ENCODE assay signal across 10 cellular contexts in the genomic region with DNA sequence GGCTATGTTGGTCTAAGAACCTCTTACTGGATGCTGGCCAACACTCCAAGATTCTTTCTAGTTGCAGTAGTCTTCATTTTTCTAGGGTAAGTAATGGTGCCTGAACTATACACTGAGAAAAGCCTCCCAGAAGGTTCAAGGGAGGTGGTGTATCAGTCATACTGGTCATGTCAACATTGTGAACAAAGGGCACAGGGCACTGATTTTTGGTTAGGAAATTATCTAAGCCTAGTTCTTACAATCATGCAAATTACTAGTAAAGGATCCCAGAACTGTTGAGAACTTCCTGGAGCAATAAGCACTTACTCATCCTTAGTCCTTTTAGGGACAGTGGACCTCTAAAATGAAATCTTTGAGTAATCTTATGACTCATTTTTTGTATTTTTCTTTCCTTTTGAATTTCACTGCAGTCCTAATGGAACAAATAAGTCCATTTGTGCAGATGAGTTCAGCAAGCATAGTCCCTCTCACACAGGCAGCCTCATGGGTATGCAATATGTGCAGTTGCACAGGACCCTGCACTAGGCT. TPM values are rescaled to one million over a fixed set of nuclear protein-coding genes. Genes with fewer than 3 reads are reported as not detected.
DNase-seq lines count a peak whose midpoint lies in the region; ATAC-seq and TF ChIP-seq lines count a peak whose summit lies in the region.
"Had no signal": no experiment of that assay in that cellular context is flagged by ENCODE, and none has a peak within 500 bp of the region (broad histone marks: within the 10 kb centered on the region; RNA-seq: fewer than 3 reads in every experiment).

No MANE protein-coding gene starts in this region.

- H3K9ac ChIP-seq in fibroblast of lung (ENCODE audit: insufficient read depth, low read length) = no peak overlapping the region

- H3K27me3 ChIP-seq in fibroblast of lung (ENCODE audit: control insufficient read depth, insufficient read depth, low read length) (no peaks in the 10 kb centered on the region), body of pancreas (no peaks in the 10 kb centered on the region), GM23338 (ENCODE audit: insufficient read depth) (no peaks in the 10 kb centered on the region)
- H3K27me3 ChIP-seq in CD8-positive, alpha-beta T cell (ENCODE audit: insufficient read depth, low read length) = no peaks in the 10 kb centered on the region

- peak; percentile 94 to 96 for ATAC-seq in natural killer cell treated with Interleukin-12 subunit alpha and Interleukin-12 subunit beta and Interleukin-15 and Interleukin-18, amount 100 ng/mL, for 72 hours
- ATAC-seq in natural killer cell (no peak), body of pancreas (no peak), GM23338 (no peak)
- ATAC-seq in CD8-positive, alpha-beta T cell = no peak

- H2AFZ ChIP-seq in fibroblast of lung (ENCODE audit: low read length) (no peak overlapping the region), GM23338 (no peak overlapping the region)

- peak overlapping the region; percentile 50 to 93 for H3K27ac Mint-ChIP-seq in natural killer cell treated with Interleukin-12 subunit alpha and Interleukin-12 subunit beta and Interleukin-15 and Interleukin-18, amount 100 ng/mL, for 72 hours
- H3K27ac Mint-ChIP-seq in natural killer cell (no peak overlapping the region), GM23338 (no peak overlapping the region)
- H3K27ac Mint-ChIP-seq in CD8-positive, alpha-beta T cell = no peak overlapping the region

- no peak for DNase-seq in natural killer cell treated with Interleukin-12 subunit alpha and Interleukin-12 subunit beta and Interleukin-15 and Interleukin-18, amount 100 ng/mL, for 72 hours (ENCODE audit: low spot score)
- DNase-seq in natural killer cell (no peak), RKO (ENCODE audit: low spot score) (peak; percentile 72), fibroblast of lung (ENCODE audit: low read depth in 2 of 2) (peak; percentile 89 to 91), body of pancreas (no peak), caudate nucleus (lab: John Stamatoyannopoulos, UW) (no peak), GM23338 (ENCODE audit: low spot score) (no peak)
- DNase-seq in CD8-positive, alpha-beta T cell = no peak
- DNase-seq: activated CD8-positive, alpha-beta memory T cell treated with anti-CD3 and anti-CD28 coated beads, Interleukin-2, amount 50 U/mL, for 48 hours had no signal

- H3K9me3 Mint-ChIP-seq in natural killer cell treated with Interleukin-12 subunit alpha and Interleukin-12 subunit beta and Interleukin-15 and Interleukin-18, amount 100 ng/mL, for 72 hours = no peaks in the 10 kb centered on the region
- H3K9me3 Mint-ChIP-seq in natural killer cell (no peaks in the 10 kb centered on the region), GM23338 (peaks cover 10% of the 10 kb centered on the region; the same call in 2 of the 3 replicates)
- peaks cover 8% of the 10 kb centered on the region for H3K9me3 Mint-ChIP-seq in CD8-positive, alpha-beta T cell

- CTCF ChIA-PET in CD8-positive, alpha-beta T cell (lab: Charles Lee) = no interaction called here

- H3K36me3 ChIP-seq in fibroblast of lung (ENCODE audit: control insufficient read depth, insufficient read depth, low read length) = no peaks in the 10 kb centered on the region
- no peaks in the 10 kb centered on the region for H3K36me3 ChIP-seq in body of pancreas (replicated peaks in 1 of 2; ENCODE audit: insufficient read depth in 1 of 2, low read depth in 2 of 2)
- no peaks in the 10 kb centered on the region for H3K36me3 ChIP-seq in GM23338 (ENCODE audit: insufficient read depth)
- H3K36me3 ChIP-seq in CD8-positive, alpha-beta T cell (ENCODE audit: insufficient read depth, low read length) = no peaks in the 10 kb centered on the region

- H3K9me3 ChIP-seq in fibroblast of lung (ENCODE audit: control insufficient read depth, insufficient read depth, low read depth, low read length) (no peaks in the 10 kb centered on the region), body of pancreas (no peaks in the 10 kb centered on the region)
- H3K9me3 ChIP-seq in CD8-positive, alpha-beta T cell (ENCODE audit: low read length) = no peaks in the 10 kb centered on the region

- H3K79me2 ChIP-seq in fibroblast of lung (ENCODE audit: control insufficient read depth, insufficient read depth, low read length) = no peaks in the 10 kb centered on the region
- H3K79me2 ChIP-seq in GM23338 (replicated peaks; ENCODE audit: insufficient read depth) = no peaks in the 10 kb centered on the region

- H3K4me1 ChIP-seq in fibroblast of lung (ENCODE audit: control insufficient read depth, extremely low read depth, insufficient read depth, low read length) (no peaks in the 10 kb centered on the region), body of pancreas (no peaks in the 10 kb centered on the region), GM23338 (ENCODE audit: insufficient read depth) (no peaks in the 10 kb centered on the region)
- H3K4me1 ChIP-seq in CD8-positive, alpha-beta T cell (ENCODE audit: insufficient read depth, low read length) = no peaks in the 10 kb centered on the region

- no peak overlapping the region for H3K27ac ChIP-seq in fibroblast of lung (ENCODE audit: insufficient read depth, low read length)
- no peak overlapping the region for H3K27ac ChIP-seq in body of pancreas
- H3K27ac ChIP-seq in caudate nucleus (ENCODE audit: low read depth, low read length) = no peak overlapping the region
- no peak overlapping the region for H3K27ac ChIP-seq in GM23338 (ENCODE audit: low read depth)
- H3K27ac ChIP-seq in CD8-positive, alpha-beta T cell (ENCODE audit: low read depth, low read length) = no peak overlapping the region
- H3K27ac ChIP-seq: HL-60 had no signal

- H3K4me3 Mint-ChIP-seq in natural killer cell treated with Interleukin-12 subunit alpha and Interleukin-12 subunit beta and Interleukin-15 and Interleukin-18, amount 100 ng/mL, for 72 hours = peak overlapping the region; percentile 74
- H3K4me3 Mint-ChIP-seq in natural killer cell = no peak overlapping the region
- no peak overlapping the region for H3K4me3 Mint-ChIP-seq in GM23338
- no peak overlapping the region for H3K4me3 Mint-ChIP-seq in CD8-positive, alpha-beta T cell

- peaks cover 7% of the 10 kb centered on the region for H3K36me3 Mint-ChIP-seq in natural killer cell treated with Interleukin-12 subunit alpha and Interleukin-12 subunit beta and Interleukin-15 and Interleukin-18, amount 100 ng/mL, for 72 hours
- H3K36me3 Mint-ChIP-seq in natural killer cell = no peaks in the 10 kb centered on the region
- no peaks in the 10 kb centered on the region; the same call in 2 of the 3 replicates for H3K36me3 Mint-ChIP-seq in GM23338 (ENCODE audit: low read depth)
- no peaks in the 10 kb centered on the region for H3K36me3 Mint-ChIP-seq in CD8-positive, alpha-beta T cell

- TF ChIP-seq POLR2A in body of pancreas (IDR thresholded peaks at IDR 0.05) = no peak

- H3K4me3 ChIP-seq in fibroblast of lung (replicated peaks in 1 of 4; ENCODE audit: control extremely low read depth in 1 of 4, insufficient read depth in 1 of 4, low read depth in 3 of 4, low read length in 4 of 4) (no peak overlapping the region), body of pancreas (no peak overlapping the region), GM23338 (no peak overlapping the region)
- H3K4me3 ChIP-seq in CD8-positive, alpha-beta T cell (ENCODE audit: low read depth, low read length) = no peak overlapping the region

- TF ChIP-seq CTCF in natural killer cell (IDR thresholded peaks at IDR 0.05) (no peak), fibroblast of lung (conservative IDR thresholded peaks at IDR 0.05 in 1 of 2, IDR thresholded peaks at IDR 0.05 in 1 of 2; ENCODE audit: low read depth in 1 of 2, low read length in 2 of 2) (no peak), body of pancreas (IDR thresholded peaks at IDR 0.05) (no peak), GM23338 (conservative IDR thresholded peaks at IDR 0.05; ENCODE audit: low read depth in 2 of 2) (no peak)
- no peak for TF ChIP-seq CTCF in CD8-positive, alpha-beta T cell (IDR thresholded peaks at IDR 0.05)

- no peaks in the 10 kb centered on the region for H4K20me1 ChIP-seq in fibroblast of lung (ENCODE audit: control insufficient read depth, extremely low read depth, insufficient read depth, low read length)
- no peaks in the 10 kb centered on the region for H4K20me1 ChIP-seq in GM23338 (replicated peaks; ENCODE audit: insufficient read depth)

- 0 out of 2 replicates have a peak, but pooled peaks cover 4% of the 10 kb centered on the region for H3K9me2 ChIP-seq in GM23338 (ENCODE audit: insufficient read depth)

- H3K4me1 Mint-ChIP-seq in natural killer cell treated with Interleukin-12 subunit alpha and Interleukin-12 subunit beta and Interleukin-15 and Interleukin-18, amount 100 ng/mL, for 72 hours (ENCODE audit: low read depth in 2 of 2) = peaks cover 19 to 24% of the 10 kb centered on the region in 2 donors
- H3K4me1 Mint-ChIP-seq in natural killer cell (no peaks in the 10 kb centered on the region), GM23338 (no peaks in the 10 kb centered on the region)
- H3K4me1 Mint-ChIP-seq in CD8-positive, alpha-beta T cell (ENCODE audit: low read depth) = peaks cover 2% of the 10 kb centered on the region

- H3K27me3 Mint-ChIP-seq in natural killer cell treated with Interleukin-12 subunit alpha and Interleukin-12 subunit beta and Interleukin-15 and Interleukin-18, amount 100 ng/mL, for 72 hours = no peaks in the 10 kb centered on the region
- H3K27me3 Mint-ChIP-seq in natural killer cell (ENCODE audit: low read depth in 2 of 2) (no peaks in the 10 kb centered on the region), GM23338 (ENCODE audit: insufficient read depth, low read depth, poor library complexity) (no peaks in the 10 kb centered on the region)
- no peaks in the 10 kb centered on the region for H3K27me3 Mint-ChIP-seq in CD8-positive, alpha-beta T cell (ENCODE audit: low read depth)

- intact Hi-C loops in natural killer cell (cut with micrococcal nuclease) = no loop called here
- intact Hi-C loops in body of pancreas (cut with DNase I) = no loop called here
- intact Hi-C loops in CD8-positive, alpha-beta T cell (cut with DNase I, micrococcal nuclease) = no loop called here

- no peaks in the 10 kb centered on the region for H3F3A ChIP-seq in GM23338 (replicated peaks; ENCODE audit: low read depth)

- H3K4me2 ChIP-seq in fibroblast of lung (ENCODE audit: extremely low read depth, insufficient read depth, low read length) (peak overlapping the region; percentile 11), GM23338 (no peak overlapping the region)

- POLR2A ChIA-PET in CD8-positive, alpha-beta T cell (lab: Charles Lee) = no interaction called here

TF ChIP-seq in GM23338, 12 proteins besides CTCF, POLR2A, EP300 and RAD21 (continues in another document):
- TF ChIP-seq JUNB (IDR thresholded peaks at IDR 0.05; ENCODE audit: unreplicated experiment) = no peak

RNA-seq across cellular contexts. Expression of gene CDC42SE2, which starts 21.1 kb away (rescaled TPM):
- 100 to 1,000 TPM in 1 of 2 donors, 10 to 100 TPM in 1; 78.2 to 120 TPM for total RNA-seq in natural killer cell treated with Interleukin-12 subunit alpha and Interleukin-12 subunit beta and Interleukin-15 and Interleukin-18, amount 100 ng/mL, for 72 hours
- total RNA-seq in natural killer cell = 100 to 1,000 TPM; 140 to 183 (median 166) TPM
- 16.4 and 26.1 TPM in 2 replicates for total RNA-seq in fibroblast of lung
- 26.1 and 26.5 TPM in 2 replicates for polyA plus RNA-seq in fibroblast of lung
- polyA plus RNA-seq in fibroblast of lung (2012) = 13.2 and 13.4 TPM in 2 replicates
- polyA minus RNA-seq in fibroblast of lung (ENCODE audit: low replicate concordance) = 4.1 and 8.4 TPM in 2 replicates
- total RNA-seq in body of pancreas = 10 to 100 TPM; 23.4 to 33.5 TPM
- total RNA-seq in GM23338 (2014; rRNA removed; shearing (Covaris generic)) = 35.5 and 36.2 TPM in 2 replicates
- polyA plus RNA-seq in GM23338 (2016; fragmentation: Nextera tagmentation; extraction: Ambion mirVana) = 22.3 and 24.2 TPM in 2 replicates
- total RNA-seq in CD8-positive, alpha-beta T cell = 100 to 1,000 TPM; 340 to 348 TPM

Comparison
In these comparisons a context has a peak if more than half of its experiments do, and no peak if none do; other contexts are left out.
1. ATAC-seq: peak in natural killer cell treated with Interleukin-12 subunit alpha and Interleukin-12 subunit beta and Interleukin-15 and Interleukin-18, amount 100 ng/mL, for 72 hours (2 of 2); none in natural killer cell (0 of 3), body of pancreas (single experiment), GM23338 (single experiment) and CD8-positive, alpha-beta T cell (single experiment).
2. H3K27ac Mint-ChIP-seq: peak in natural killer cell treated with Interleukin-12 subunit alpha and Interleukin-12 subunit beta and Interleukin-15 and Interleukin-18, amount 100 ng/mL, for 72 hours (2 of 2); none in natural killer cell (0 of 2), GM23338 (single experiment) and CD8-positive, alpha-beta T cell (single experiment).
3. DNase-seq: peak in RKO (single experiment) and fibroblast of lung (2 of 2); none in natural killer cell treated with Interleukin-12 subunit alpha and Interleukin-12 subunit beta and Interleukin-15 and Interleukin-18, amount 100 ng/mL, for 72 hours (single experiment), natural killer cell (single experiment), body of pancreas (0 of 4), caudate nucleus (0 of 61), GM23338 (single experiment) and CD8-positive, alpha-beta T cell (0 of 7).